ENCODE assay signal across 8 cellular contexts in the genomic region with DNA sequence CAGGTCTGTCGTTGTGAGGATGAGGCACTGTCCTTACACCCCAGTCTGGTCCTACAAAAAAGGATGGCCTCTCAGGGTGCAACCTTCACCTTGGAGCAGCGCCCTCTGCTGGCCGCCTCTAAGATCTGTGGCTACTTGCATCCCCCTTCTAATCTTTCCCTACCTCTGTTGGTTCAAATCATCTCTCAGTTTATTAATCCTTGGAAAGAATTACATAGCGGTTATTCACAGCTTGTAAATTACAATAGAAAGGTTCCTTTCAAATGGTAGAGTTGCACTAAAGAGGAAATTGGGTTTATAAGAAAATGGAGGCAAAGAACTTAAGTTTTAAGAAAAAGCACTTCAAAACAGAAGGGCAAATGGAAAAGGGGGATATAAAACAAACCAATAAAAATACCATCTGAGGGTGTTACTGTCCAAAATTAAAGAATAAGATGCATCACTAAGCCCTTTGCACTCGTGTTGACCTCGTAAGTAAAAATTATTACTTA.
A peak's percentile ranks its signal among the peaks of the same experiment; 100 is the strongest.
DNase-seq lines count a peak whose midpoint lies in the region; TF ChIP-seq lines count a peak whose summit lies in the region.
"Not testable (repeated sequence)": the region's sequence is repeated elsewhere in the genome, so short reads cannot be mapped to it uniquely, and the experiment has no call there.

No MANE protein-coding gene starts in this region.

- not testable (repeated sequence) for H3K4me2 ChIP-seq in hepatocyte

- H3K27me3 ChIP-seq in H7 (ENCODE audit: control insufficient read depth, insufficient read depth, low read length); Peyer's patch; hepatocyte; ovary: not testable (repeated sequence)

- not testable (repeated sequence) for H3K4me3 ChIP-seq in H7 (ENCODE audit: insufficient read depth, low read depth, low read length); Peyer's patch; hepatocyte; ovary

- H3K9me3 Mint-ChIP-seq in chondrocyte (ENCODE audit: low read depth), result not testable (repeated sequence)

- H3K4me1 ChIP-seq in Peyer's patch; hepatocyte (ENCODE audit: insufficient read depth); ovary (ENCODE audit: insufficient read depth): not testable (repeated sequence)

- TF ChIP-seq CTCF in Peyer's patch (IDR thresholded peaks at IDR 0.05) (peak; percentile 55 to 76 (median 70)), chondrocyte (IDR thresholded peaks at IDR 0.05) (peak; percentile 79), hepatocyte (IDR thresholded peaks at IDR 0.05; ENCODE audit: poor library complexity) (peak; percentile 51), ovary (IDR thresholded peaks at IDR 0.05) (peak; percentile 18 to 45 (median 32))

- DNase-seq in CD1c-positive myeloid dendritic cell (ENCODE audit: extremely low spot score), result peak; percentile 79
- DNase-seq in H7, result peak; percentile 72
- peak; percentile 81 to 93 (median 82) for DNase-seq in Peyer's patch
- peak; percentile 93 for DNase-seq in activated CD8-positive, alpha-beta memory T cell treated with anti-CD3 and anti-CD28 coated beads, Interleukin-2, amount 50 U/mL, for 48 hours
- DNase-seq in chondrocyte (ENCODE audit: low spot score), result not testable (repeated sequence)
- DNase-seq in hepatocyte (ENCODE audit: low spot score), result peak; percentile 52
- DNase-seq in ovary, result peak; percentile 32 to 81 (median 73)
- peak; percentile 44 to 79 for DNase-seq in stimulated activated CD8-positive, alpha-beta memory T cell treated with anti-CD3 and anti-CD28 coated beads, Interleukin-2, amount 100 ng/mL, for 48 hours (ENCODE audit: low read depth in 2 of 2)

- H4K20me1 ChIP-seq in hepatocyte (ENCODE audit: insufficient read depth, poor library complexity, severe bottlenecking), result not testable (repeated sequence)

- H3K9me3 ChIP-seq in Peyer's patch; hepatocyte (ENCODE audit: low read depth); ovary: not testable (repeated sequence)

- not testable (repeated sequence) for H3K36me3 Mint-ChIP-seq in chondrocyte (ENCODE audit: low read depth)

- not testable (repeated sequence) for H3K4me1 Mint-ChIP-seq in chondrocyte (ENCODE audit: low read depth)

- WGBS in hepatocyte (ENCODE audit: low lambda C conversion rate, missing lambda C conversion rate), result 26% methylated on average over 5 of the region's 6 CpGs
- 9 to 10% (median 10%) methylated on average over 6 of the region's 6 CpGs for WGBS in ovary, 3 donors

- not testable (repeated sequence) for H3K36me3 ChIP-seq in H7 (replicated peaks; ENCODE audit: control insufficient read depth, insufficient read depth, low read length); Peyer's patch; hepatocyte (replicated peaks; ENCODE audit: insufficient read depth, low read depth); ovary

- not testable (repeated sequence) for H3K79me2 ChIP-seq in hepatocyte

- TF ChIP-seq EP300 in ovary (IDR thresholded peaks at IDR 0.05), result not testable (repeated sequence)

- intact Hi-C loops in ovary (cut with DNase I), result loop anchor here in 1 of 4 donors (10.0 kb wide), 1 partner anchor 198 kb away; no protein-coding TSS in a partner anchor

- H3K27ac Mint-ChIP-seq in chondrocyte (ENCODE audit: unreplicated experiment), result not testable (repeated sequence)

- H3K27ac ChIP-seq in Peyer's patch, hepatocyte, ovary: not testable (repeated sequence)

- H2AFZ ChIP-seq in hepatocyte, result not testable (repeated sequence)

- not testable (repeated sequence) for H3K9me2 ChIP-seq in hepatocyte (replicated peaks; ENCODE audit: insufficient read depth)

- TF ChIP-seq POLR2A in Peyer's patch (IDR thresholded peaks at IDR 0.05); ovary (IDR thresholded peaks at IDR 0.05): not testable (repeated sequence)

- not testable (repeated sequence) for H3K4me3 Mint-ChIP-seq in chondrocyte (ENCODE audit: unreplicated experiment)

- H3K27me3 Mint-ChIP-seq in chondrocyte (ENCODE audit: low read depth), result peaks cover 12% of the 10 kb centered on the region
